ENCODE assay signal across 21 cellular contexts in genomic region chr13:33403807-33404362, GRCh38.
"Had no signal": no experiment of that assay in that cellular context is flagged by ENCODE, and none has a peak within 500 bp of the region (broad histone marks: within the 10 kb centered on the region; RNA-seq: fewer than 3 reads in every experiment).

No MANE protein-coding gene starts in this region.

- H3K36me3 Mint-ChIP-seq: activated CD4-positive, alpha-beta memory T cell treated with anti-CD3 and anti-CD28 coated beads for 36 hours; activated naive CD8-positive, alpha-beta T cell; naive thymus-derived CD4-positive, alpha-beta T cell; T-cell; WTC11 had no signal

- H3K4me3 ChIP-seq: esophagus squamous epithelium, pancreas, testis, upper lobe of right lung had no signal

- H3K4me1 ChIP-seq: esophagus squamous epithelium, testis had no signal

- H3K9me3 ChIP-seq: esophagus squamous epithelium, neutrophil, pancreas, testis, upper lobe of right lung had no signal

- H3K27ac Mint-ChIP-seq: activated CD4-positive, alpha-beta memory T cell treated with anti-CD3 and anti-CD28 coated beads for 36 hours; activated CD4-positive, alpha-beta T cell treated with anti-CD3 and anti-CD28 coated beads for 36 hours; activated naive CD8-positive, alpha-beta T cell; dendritic cell treated with granulocyte-macrophage colony-stimulating factor and Interleukin-4, amounts not matched to agents 40 ng/mL and 50 ng/mL, for 4 days; naive thymus-derived CD4-positive, alpha-beta T cell; stimulated activated naive CD8-positive, alpha-beta T cell treated with anti-CD3 and anti-CD28 coated beads, Interleukin-15, amount 100 ng/mL, for 72 hours; T-cell; WTC11 had no signal

- H3K36me3 ChIP-seq: esophagus squamous epithelium, neutrophil, pancreas, upper lobe of right lung had no signal

- H3K27ac ChIP-seq: esophagus squamous epithelium, neutrophil, pancreas, testis, upper lobe of right lung had no signal

- H3K27me3 Mint-ChIP-seq: activated CD4-positive, alpha-beta memory T cell treated with anti-CD3 and anti-CD28 coated beads for 36 hours; dendritic cell treated with granulocyte-macrophage colony-stimulating factor and Interleukin-4, amounts not matched to agents 40 ng/mL and 50 ng/mL, for 4 days had no signal

- DNase-seq: activated CD4-positive, alpha-beta memory T cell treated with anti-CD3 and anti-CD28 coated beads for 36 hours; activated CD4-positive, alpha-beta T cell treated with anti-CD3 and anti-CD28 coated beads for 36 hours; activated T-cell treated with anti-CD3 and anti-CD28 coated beads for 4 hours; amniotic stem cell; effector CD8-positive, alpha-beta T cell; esophagus squamous epithelium; glutamatergic neuron; hypothalamus; naive thymus-derived CD4-positive, alpha-beta T cell; pancreas; retina; stimulated activated CD4-positive, alpha-beta T cell treated with anti-CD3 and anti-CD28 coated beads, Interleukin-2, amount 100 ng/mL, for 48 hours; stimulated activated naive CD8-positive, alpha-beta T cell treated with anti-CD3 and anti-CD28 coated beads, Interleukin-15, amount 100 ng/mL, for 72 hours; T-cell; testis; upper lobe of right lung had no signal

- H3K9me3 Mint-ChIP-seq: activated CD4-positive, alpha-beta memory T cell treated with anti-CD3 and anti-CD28 coated beads for 36 hours; dendritic cell treated with granulocyte-macrophage colony-stimulating factor and Interleukin-4, amounts not matched to agents 40 ng/mL and 50 ng/mL, for 4 days; stimulated activated naive CD8-positive, alpha-beta T cell treated with anti-CD3 and anti-CD28 coated beads, Interleukin-15, amount 100 ng/mL, for 72 hours; T-cell had no signal

- ATAC-seq: activated CD4-positive, alpha-beta T cell treated with anti-CD3 and anti-CD28 coated beads for 36 hours; left lobe of liver; naive thymus-derived CD4-positive, alpha-beta T cell; pancreas; stimulated activated naive CD8-positive, alpha-beta T cell treated with anti-CD3 and anti-CD28 coated beads, Interleukin-15, amount 100 ng/mL, for 72 hours; T-cell; upper lobe of right lung had no signal

- H3K4me1 Mint-ChIP-seq: activated CD4-positive, alpha-beta T cell treated with anti-CD3 and anti-CD28 coated beads for 36 hours; naive thymus-derived CD4-positive, alpha-beta T cell; stimulated activated naive CD8-positive, alpha-beta T cell treated with anti-CD3 and anti-CD28 coated beads, Interleukin-15, amount 100 ng/mL, for 72 hours; T-cell had no signal

- H3K27me3 ChIP-seq: neutrophil, pancreas, testis, upper lobe of right lung had no signal

- H3K4me3 Mint-ChIP-seq: activated CD4-positive, alpha-beta memory T cell treated with anti-CD3 and anti-CD28 coated beads for 36 hours; activated CD4-positive, alpha-beta T cell treated with anti-CD3 and anti-CD28 coated beads for 36 hours; activated naive CD8-positive, alpha-beta T cell; dendritic cell treated with granulocyte-macrophage colony-stimulating factor and Interleukin-4, amounts not matched to agents 40 ng/mL and 50 ng/mL, for 4 days; naive thymus-derived CD4-positive, alpha-beta T cell; stimulated activated naive CD8-positive, alpha-beta T cell treated with anti-CD3 and anti-CD28 coated beads, Interleukin-15, amount 100 ng/mL, for 72 hours; T-cell; WTC11 had no signal
